11 cellular contexts compared by ENCODE assay signal in the genomic region with DNA sequence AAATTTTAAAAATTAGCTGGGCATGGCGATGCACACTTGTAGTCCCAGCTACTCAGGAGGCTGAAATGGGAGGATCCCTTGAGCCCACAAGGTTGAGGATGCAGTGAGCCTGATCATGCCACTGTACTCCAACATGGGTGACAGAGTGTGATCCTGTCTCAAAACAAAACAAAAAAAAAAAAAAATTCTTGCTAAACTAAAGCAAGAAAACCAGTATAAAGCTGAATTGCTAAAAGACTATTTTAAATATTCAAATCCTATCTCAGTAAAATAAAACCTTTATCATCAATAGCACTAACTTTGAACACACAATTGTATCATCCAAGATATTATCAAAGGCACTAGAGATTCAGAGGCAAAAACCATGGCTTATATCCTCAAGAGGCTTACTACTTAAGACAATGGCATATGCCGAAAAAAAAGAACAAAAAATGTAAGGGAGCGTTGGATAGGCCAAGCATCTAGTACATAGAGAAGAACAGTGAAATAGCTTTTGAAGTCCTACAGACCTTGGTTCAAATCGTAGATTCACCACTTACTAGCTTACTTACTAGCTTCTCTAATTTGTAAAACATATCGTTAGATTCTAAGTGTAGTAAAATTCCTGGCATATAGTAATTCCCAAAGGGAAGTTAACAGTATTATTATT. TPM values are rescaled to one million over a fixed set of nuclear protein-coding genes. Genes with fewer than 3 reads are reported as not detected.
DNase-seq lines count a peak whose midpoint lies in the region; ATAC-seq, FAIRE-seq and TF ChIP-seq lines count a peak whose summit lies in the region.
"Had no signal": no experiment of that assay in that cellular context is flagged by ENCODE, and none has a peak within 500 bp of the region (broad histone marks: within the 10 kb centered on the region; RNA-seq: fewer than 3 reads in every experiment).

No MANE protein-coding gene starts in this region.

- H3K4me2 ChIP-seq in BLaER1 treated with 17β-estradiol and CSF1 and Interleukin-3, amounts not matched to agents 10 nM and 100 nM = peak overlapping the region; percentile 42 to 98 (median 90); a peak in 20 of 22 replicates
- peak overlapping the region; percentile 57 for H3K4me2 ChIP-seq in K562 (ENCODE audit: insufficient read depth, low read length)

- TF ChIP-seq CTCF in K562 (IDR thresholded peaks at IDR 0.05 in 2 of 3, conservative IDR thresholded peaks at IDR 0.05 in 1 of 3; ENCODE audit: insufficient read depth in 2 of 3, low read depth in 1 of 3, low read length in 3 of 3) (no peak), neural crest cell (conservative IDR thresholded peaks at IDR 0.05) (no peak)

- 0 out of 20 replicates have a peak overlapping the region, but pooled peaks of 2 of the 10 experiments have one; percentile 16 to 92 for H3K4me3 ChIP-seq in BLaER1 treated with 17β-estradiol and CSF1 and Interleukin-3, amounts not matched to agents 10 nM and 100 nM
- no peak overlapping the region; the same call in 1 of the 2 replicates for H3K4me3 ChIP-seq in K562
- H3K4me3 ChIP-seq: cardiac muscle cell had no signal

- H3K27me3 Mint-ChIP-seq in IgD-negative memory B cell (no peaks in the 10 kb centered on the region), neural crest cell (ENCODE audit: low read depth) (no peaks in the 10 kb centered on the region)

- H3K9me3 ChIP-seq in BLaER1 treated with 17β-estradiol and CSF1 and Interleukin-3, amounts not matched to agents 10 nM and 100 nM (replicated peaks in 1 of 11) = no peaks in the 10 kb centered on the region
- H3K9me3 ChIP-seq in K562 (replicated peaks; ENCODE audit: control insufficient read depth, insufficient read depth, low read depth, low read length) = no peaks in the 10 kb centered on the region

- peaks cover 34 to 81% (median 70%) of the 10 kb centered on the region in 11 experiments for H4K20me1 ChIP-seq in BLaER1 treated with 17β-estradiol and CSF1 and Interleukin-3, amounts not matched to agents 10 nM and 100 nM
- H4K20me1 ChIP-seq in K562 (replicated peaks; ENCODE audit: control insufficient read depth, insufficient read depth, low read length) = no peaks in the 10 kb centered on the region

- no peaks in the 10 kb centered on the region for H3K9me1 ChIP-seq in K562 (ENCODE audit: control insufficient read depth, insufficient read depth, low read length)

- CTCF ChIA-PET in K562 (lab: Yijun Ruan, JAX; ENCODE audit: low intra/inter-chr PET ratio) = interaction anchor here (0.8 kb wide), 1 partner anchor 20 kb away, joined by 3 read pairs; no protein-coding TSS in a partner anchor

- H3K4me1 ChIP-seq in BLaER1 treated with 17β-estradiol and CSF1 and Interleukin-3, amounts not matched to agents 10 nM and 100 nM = peaks cover 37 to 68% (median 52%) of the 10 kb centered on the region in 10 experiments
- peaks cover 9 to 45% of the 10 kb centered on the region in 2 experiments for H3K4me1 ChIP-seq in K562 (replicated peaks in 1 of 2; ENCODE audit: control insufficient read depth in 2 of 2, insufficient read depth in 2 of 2, low read length in 2 of 2)

- POLR2A ChIA-PET in K562 (lab: Yijun Ruan, JAX) = interaction anchor here (1.0 to 2.1 kb wide), 4 partner anchors 10 to 170 kb away, joined by 3 to 12 read pairs (median 4); no protein-coding TSS in a partner anchor

- H3K36me3 Mint-ChIP-seq in IgD-negative memory B cell = no peaks in the 10 kb centered on the region
- no peaks in the 10 kb centered on the region for H3K36me3 Mint-ChIP-seq in neural crest cell (ENCODE audit: low read depth)

- H3K27ac ChIP-seq in BLaER1 treated with 17β-estradiol and CSF1 and Interleukin-3, amounts not matched to agents 10 nM and 100 nM = peak overlapping the region in 2 of 11 experiments; percentile 22 to 41; a peak in 2 of 22 replicates
- peak overlapping the region; percentile 84 for H3K27ac ChIP-seq in K562 (ENCODE audit: extremely low read depth, low read depth, low read length)
- no peak overlapping the region for H3K27ac ChIP-seq in substantia nigra (ENCODE audit: low read depth, low read length, poor library complexity, severe bottlenecking)

- H3K9me3 Mint-ChIP-seq in IgD-negative memory B cell (no peaks in the 10 kb centered on the region), neural crest cell (no peaks in the 10 kb centered on the region)

- H3K4me1 Mint-ChIP-seq in IgD-negative memory B cell (peaks cover 42 to 73% (median 56%) of the 10 kb centered on the region in 3 donors), neural crest cell (peaks cover 15% of the 10 kb centered on the region)

- H3K79me2 ChIP-seq in K562 (ENCODE audit: control insufficient read depth, insufficient read depth, low read length) = peaks cover 85% of the 10 kb centered on the region

- WGBS in K562 (ENCODE audit: insufficient coverage, low coverage, missing lambda C conversion rate) = 22% methylated on average over 5 of the region's 5 CpGs

- peak overlapping the region in 2 of 11 experiments; percentile 97 to 98; a peak in 3 of 22 replicates for H3K9ac ChIP-seq in BLaER1 treated with 17β-estradiol and CSF1 and Interleukin-3, amounts not matched to agents 10 nM and 100 nM
- peak overlapping the region in 1 of 2 experiments; percentile 82; a peak in 2 of 4 replicates for H3K9ac ChIP-seq in K562 (ENCODE audit: insufficient read depth in 1 of 2, low read depth in 2 of 2, low read length in 2 of 2)

- ATAC-seq in K562 (no peak), HG03469 (IDR thresholded peaks at IDR 0.05; ENCODE audit: unreplicated experiment) (no peak)

- H3K36me3 ChIP-seq in BLaER1 treated with 17β-estradiol and CSF1 and Interleukin-3, amounts not matched to agents 10 nM and 100 nM = peaks cover 0 to 3% (median 0%) of the 10 kb centered on the region in 11 experiments; a peak in 1 of 22 replicates
- no peaks in the 10 kb centered on the region; the same call in 2 of the 3 replicates for H3K36me3 ChIP-seq in K562 (ENCODE audit: control insufficient read depth, insufficient read depth, low read length)
- H3K36me3 ChIP-seq: cardiac muscle cell had no signal

- DNase-seq in K562 (ENCODE audit: extremely low read depth in 1 of 4, low spot score in 3 of 4) = peak in 1 of 4 experiments; percentile 36
- DNase-seq in neural crest cell (ENCODE audit: low read depth, low spot score) = no peak
- DNase-seq in SHP77 treated with DMSO at 0.1 percent for 48 hours (lab: John Stamatoyannopoulos, UW) = no peak
- DNase-seq in substantia nigra (lab: John Stamatoyannopoulos, UW) = no peak
- DNase-seq in pons (ENCODE audit: low spot score) = no peak
- DNase-seq: retina; stimulated activated naive CD4-positive, alpha-beta T cell treated with Interleukin-2 at 50 U/mL for 16 hours had no signal

- in situ Hi-C loops in K562 (cut with MboI) = no loop called here

- H3K4me3 Mint-ChIP-seq in IgD-negative memory B cell (peak overlapping the region; percentile 77 to 97 (median 93)), neural crest cell (peak overlapping the region; percentile 62)

- H3K27me3 ChIP-seq in BLaER1 treated with 17β-estradiol and CSF1 and Interleukin-3, amounts not matched to agents 10 nM and 100 nM = no peaks in the 10 kb centered on the region
- no peaks in the 10 kb centered on the region for H3K27me3 ChIP-seq in K562 (ENCODE audit: control insufficient read depth in 2 of 2, insufficient read depth in 2 of 2, low read length in 2 of 2)
- H3K27me3 ChIP-seq: cardiac muscle cell had no signal

- no peak for TF ChIP-seq RAD21 in K562 (CRISPR knock-in tag; conservative IDR thresholded peaks at IDR 0.05 in 1 of 2, IDR thresholded peaks at IDR 0.05 in 1 of 2)

- no TSS peak for BruUV-seq in K562 (replicated peaks; lab: Mats Ljungman, UMichigan)

- no peak overlapping the region for H2AFZ ChIP-seq in K562 (ENCODE audit: low read depth, low read length)

- H3K27ac Mint-ChIP-seq in IgD-negative memory B cell (peak overlapping the region; percentile 86 to 94 (median 91)), neural crest cell (ENCODE audit: unreplicated experiment) (no peak overlapping the region)

- TF ChIP-seq EP300 in K562 (IDR thresholded peaks at IDR 0.05; ENCODE audit: low read length) = no peak

- peak; percentile 49 for FAIRE-seq in K562 (lab: Jason Lieb, UNC)

- TF ChIP-seq POLR2A in K562 (conservative IDR thresholded peaks at IDR 0.05) = no peak

- intact Hi-C loops in K562 (cut with micrococcal nuclease) = loop anchor here (5.0 kb wide), 5 partner anchors 48 to 558 kb away; partner anchors contain the start of genes CDKN2C and RNF11

TF ChIP-seq in K562, 482 proteins besides CTCF, POLR2A, EP300 and RAD21 (continues in another document):
- TF ChIP-seq ZNF639 (CRISPR knock-in tag; conservative IDR thresholded peaks at IDR 0.05 in 1 of 2, IDR thresholded peaks at IDR 0.05 in 1 of 2) (0 out of 4 replicates have a peak, but pooled peaks of 1 of the 2 experiments have one; percentile 28), C11orf30 (IDR thresholded peaks at IDR 0.05; ENCODE audit: low read depth) (peak; percentile 43)

RNA-seq across cellular contexts. Expression of gene EPS15, which starts 3.6 kb away (rescaled TPM):
- 70.2 TPM for polyA plus RNA-seq in IgD-negative memory B cell
- 166 and 354 TPM in 2 replicates for total RNA-seq in K562 (2011; cell fraction: chromatin; rRNA removed; ENCODE audit: low replicate concordance)
- 42.5 and 54.6 TPM in 2 replicates for total RNA-seq in K562 (2011; cell fraction: nucleolus; rRNA removed)
- total RNA-seq in K562 (2011; cell fraction: nucleoplasm; rRNA removed) = 102 and 104 TPM in 2 replicates
- total RNA-seq in K562 (2014; rRNA removed) = 31.0 and 31.1 TPM in 2 replicates
- total RNA-seq in K562 (2014; rRNA removed; fragmentation: Illumina TruSeq; extraction: Trizol) = 55.0 and 67.0 TPM in 2 replicates
- total RNA-seq in K562 (2015; rRNA removed; fragmentation: Illumina TruSeq; extraction: Trizol) = 43.0 and 47.7 TPM in 2 replicates
- total RNA-seq in K562 (2021) = 59.7 and 69.0 TPM in 2 replicates
- 46.6 and 64.5 TPM in 2 replicates for polyA plus RNA-seq in K562 (2011; rRNA removed)
- polyA plus RNA-seq in K562 (2011; cell fraction: cytosol; rRNA removed) = 12.8 and 22.2 TPM in 2 replicates
- 32.0 and 36.8 TPM in 2 replicates for polyA plus RNA-seq in K562 (2011; cell fraction: nucleus; rRNA removed)
- 26.7 and 38.3 TPM in 2 replicates for polyA plus RNA-seq in K562 (2012)
- polyA plus RNA-seq in K562 (2014; fragmentation: Illumina TruSeq; extraction: Trizol) = 41.2 and 41.7 TPM in 2 replicates
- polyA plus RNA-seq in K562 (2014; fragmentation: Nextera tagmentation; extraction: Ambion mirVana) = 10 to 100 TPM; 23.1 to 31.6 TPM
- polyA plus RNA-seq in K562 (2014; rRNA removed) = 33.6 and 33.9 TPM in 2 replicates
- polyA minus RNA-seq in K562 (2011; rRNA and poly(A)+ RNA removed) = 141 and 149 TPM in 2 replicates
- 49.4 and 55.8 TPM in 2 replicates for polyA minus RNA-seq in K562 (2011; cell fraction: cytosol; rRNA and poly(A)+ RNA removed)
- 34.7 and 51.0 TPM in 2 replicates for polyA minus RNA-seq in K562 (2011; cell fraction: nucleus; rRNA and poly(A)+ RNA removed)
- total RNA-seq in neural crest cell = 41.3 and 41.6 TPM in 2 replicates
